Comparison of ENCODE assay signal across 18 cellular contexts in the genomic region with DNA sequence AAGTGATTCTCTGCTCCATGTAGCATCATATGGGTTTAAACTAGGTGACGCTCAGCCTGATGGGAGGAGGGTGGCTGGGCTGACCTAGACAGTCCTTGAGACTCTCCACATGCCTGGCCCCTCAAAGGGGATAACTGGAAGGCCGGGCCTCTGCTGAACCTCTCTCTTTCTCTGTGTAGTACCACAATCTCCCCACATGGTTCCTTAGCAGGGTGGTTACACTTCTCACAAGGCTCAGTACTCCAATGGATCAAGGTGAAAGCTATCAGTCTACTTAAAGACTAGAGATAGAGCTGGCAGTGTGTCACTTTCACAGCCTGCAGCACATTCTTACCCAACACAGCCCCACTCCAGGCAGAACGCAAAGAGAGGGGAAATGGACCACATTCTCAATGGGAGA.
"Had no signal": no experiment of that assay in that cellular context is flagged by ENCODE, and none has a peak within 500 bp of the region (broad histone marks: within the 10 kb centered on the region; RNA-seq: fewer than 3 reads in every experiment).

No MANE protein-coding gene starts in this region.

- FAIRE-seq: astrocyte, bronchial epithelial cell had no signal

- H3K36me3 Mint-ChIP-seq: activated CD4-positive, alpha-beta memory T cell treated with anti-CD3 and anti-CD28 coated beads for 36 hours; activated naive CD4-positive, alpha-beta T cell treated with anti-CD3 and anti-CD28 coated beads, Interleukin-2, amount 50 U/mL, for 72 hours; natural killer cell had no signal

- H3K4me1 Mint-ChIP-seq: activated CD4-positive, alpha-beta T cell treated with anti-CD3 and anti-CD28 coated beads for 36 hours; natural killer cell; stimulated activated naive CD8-positive, alpha-beta T cell treated with anti-CD3 and anti-CD28 coated beads, Interleukin-15, amount 100 ng/mL, for 72 hours had no signal

- ATAC-seq: activated CD4-positive, alpha-beta T cell treated with anti-CD3 and anti-CD28 coated beads for 36 hours; activated naive CD4-positive, alpha-beta T cell treated with anti-CD3 and anti-CD28 coated beads, Interleukin-2, amount 50 U/mL, for 72 hours; natural killer cell; stimulated activated naive CD8-positive, alpha-beta T cell treated with anti-CD3 and anti-CD28 coated beads, Interleukin-15, amount 100 ng/mL, for 72 hours had no signal

- H3K27me3 Mint-ChIP-seq: dendritic cell treated with granulocyte-macrophage colony-stimulating factor and Interleukin-4, amounts not matched to agents 40 ng/mL and 50 ng/mL, for 4 days; stimulated activated naive CD8-positive, alpha-beta T cell treated with anti-CD3 and anti-CD28 coated beads, Interleukin-15, amount 100 ng/mL, for 72 hours had no signal

- H3K9me3 ChIP-seq: adrenal gland had no signal

- DNase-seq: activated CD4-positive, alpha-beta memory T cell treated with anti-CD3 and anti-CD28 coated beads for 36 hours; activated CD4-positive, alpha-beta T cell treated with anti-CD3 and anti-CD28 coated beads for 36 hours; activated gamma-delta T cell treated with Interleukin-2 at 50 U/mL for 16 hours; activated T-cell treated with anti-CD3 and anti-CD28 coated beads for 4 hours; adrenal gland; cerebellar nuclear complex; effector memory CD4-positive, alpha-beta T cell; natural killer cell; retina; stimulated activated naive CD8-positive, alpha-beta T cell treated with anti-CD3 and anti-CD28 coated beads, Interleukin-15, amount 100 ng/mL, for 72 hours; trophoblast cell; WERI-Rb-1 had no signal

- H2AFZ ChIP-seq: hepatocyte had no signal

- H3K36me3 ChIP-seq: adrenal gland, WERI-Rb-1 had no signal

- H3K27me3 ChIP-seq: adrenal gland, hepatocyte had no signal

- H3K27ac ChIP-seq: adrenal gland, hepatocyte, WERI-Rb-1 had no signal

- H3K4me2 ChIP-seq: hepatocyte had no signal

- H3K9me3 Mint-ChIP-seq: activated CD4-positive, alpha-beta memory T cell treated with anti-CD3 and anti-CD28 coated beads for 36 hours; activated naive CD4-positive, alpha-beta T cell treated with anti-CD3 and anti-CD28 coated beads, Interleukin-2, amount 50 U/mL, for 72 hours; activated T-helper 1 cell treated with anti-CD3 and anti-CD28 coated beads, Interleukin-12 subunit alpha, Interleukin-12 subunit beta, Interleukin-2, Interleukin-4 antibody, amounts not matched to agents 30 ng/mL and 10 ng/mL and 1 ng/mL, durations not matched to agents 14 hours and 24 hours and 36 hours; dendritic cell treated with granulocyte-macrophage colony-stimulating factor and Interleukin-4, amounts not matched to agents 40 ng/mL and 50 ng/mL, for 4 days; natural killer cell; stimulated activated naive CD8-positive, alpha-beta T cell treated with anti-CD3 and anti-CD28 coated beads, Interleukin-15, amount 100 ng/mL, for 72 hours had no signal

- H3K4me3 ChIP-seq: adrenal gland, hepatocyte had no signal

- H3K79me2 ChIP-seq: hepatocyte had no signal

- H3K4me3 Mint-ChIP-seq: activated CD4-positive, alpha-beta memory T cell treated with anti-CD3 and anti-CD28 coated beads for 36 hours; activated CD4-positive, alpha-beta T cell treated with anti-CD3 and anti-CD28 coated beads for 36 hours; activated T-helper 1 cell treated with anti-CD3 and anti-CD28 coated beads, Interleukin-12 subunit alpha, Interleukin-12 subunit beta, Interleukin-2, Interleukin-4 antibody, amounts not matched to agents 30 ng/mL and 10 ng/mL and 1 ng/mL, durations not matched to agents 14 hours and 24 hours and 36 hours; dendritic cell treated with granulocyte-macrophage colony-stimulating factor and Interleukin-4, amounts not matched to agents 40 ng/mL and 50 ng/mL, for 4 days; natural killer cell; stimulated activated naive CD8-positive, alpha-beta T cell treated with anti-CD3 and anti-CD28 coated beads, Interleukin-15, amount 100 ng/mL, for 72 hours had no signal

- H3K27ac Mint-ChIP-seq: activated CD4-positive, alpha-beta memory T cell treated with anti-CD3 and anti-CD28 coated beads for 36 hours; activated CD4-positive, alpha-beta T cell treated with anti-CD3 and anti-CD28 coated beads for 36 hours; activated naive CD4-positive, alpha-beta T cell treated with anti-CD3 and anti-CD28 coated beads, Interleukin-2, amount 50 U/mL, for 72 hours; activated T-helper 1 cell treated with anti-CD3 and anti-CD28 coated beads, Interleukin-12 subunit alpha, Interleukin-12 subunit beta, Interleukin-2, Interleukin-4 antibody, amounts not matched to agents 30 ng/mL and 10 ng/mL and 1 ng/mL, durations not matched to agents 14 hours and 24 hours and 36 hours; dendritic cell treated with granulocyte-macrophage colony-stimulating factor and Interleukin-4, amounts not matched to agents 40 ng/mL and 50 ng/mL, for 4 days; natural killer cell; stimulated activated naive CD8-positive, alpha-beta T cell treated with anti-CD3 and anti-CD28 coated beads, Interleukin-15, amount 100 ng/mL, for 72 hours had no signal

- H3K4me1 ChIP-seq: adrenal gland had no signal
